In genomic region chr16:9836118-9836736, GRCh38 we compare ENCODE assay signal across 12 cellular contexts.
DNase-seq lines count a peak whose midpoint lies in the region; ATAC-seq, FAIRE-seq and TF ChIP-seq lines count a peak whose summit lies in the region.
"Had no signal": no experiment of that assay in that cellular context is flagged by ENCODE, and none has a peak within 500 bp of the region (broad histone marks: within the 10 kb centered on the region; RNA-seq: fewer than 3 reads in every experiment).

No MANE protein-coding gene starts in this region.

- H3F3A ChIP-seq in neural cell (ENCODE audit: insufficient read depth, low read length, poor library complexity, severe bottlenecking): no peaks in the 10 kb centered on the region

- no peaks in the 10 kb centered on the region for H3K9me2 ChIP-seq in neural cell (ENCODE audit: insufficient read depth, low read length)

- H3K9me3 ChIP-seq in neural cell (ENCODE audit: low read length): no peaks in the 10 kb centered on the region

- TF ChIP-seq RAD21 in neural cell (conservative IDR thresholded peaks at IDR 0.05): no peak

- H3K4me3 Mint-ChIP-seq in activated CD8-positive, alpha-beta memory T cell treated with anti-CD3 and anti-CD28 coated beads, Interleukin-2, amount 10 ng/mL, durations not matched to agents 7 days and 5 days: no peak overlapping the region

- H3K79me2 ChIP-seq in neural cell (replicated peaks; ENCODE audit: insufficient read depth, low read length): no peaks in the 10 kb centered on the region

- no peaks in the 10 kb centered on the region for H3K4me1 Mint-ChIP-seq in activated CD8-positive, alpha-beta memory T cell treated with anti-CD3 and anti-CD28 coated beads, Interleukin-2, amount 10 ng/mL, durations not matched to agents 7 days and 5 days

- no peaks in the 10 kb centered on the region for H3K27me3 Mint-ChIP-seq in activated CD8-positive, alpha-beta memory T cell treated with anti-CD3 and anti-CD28 coated beads, Interleukin-2, amount 10 ng/mL, durations not matched to agents 7 days and 5 days

- no peaks in the 10 kb centered on the region for H4K20me1 ChIP-seq in neural cell (ENCODE audit: insufficient read depth)

- no peaks in the 10 kb centered on the region for H3K36me3 ChIP-seq in neural cell (ENCODE audit: insufficient read depth, low read length)

- no peak for TF ChIP-seq CTCF in NB4 (IDR thresholded peaks at IDR 0.05; ENCODE audit: low read depth, low read length)
- no peak for TF ChIP-seq CTCF in choroid plexus epithelial cell (conservative IDR thresholded peaks at IDR 0.05; ENCODE audit: low read depth, low read length)
- TF ChIP-seq CTCF in neural cell (IDR thresholded peaks at IDR 0.05; ENCODE audit: poor library complexity, severe bottlenecking): no peak

- ATAC-seq in GM19035 (IDR thresholded peaks at IDR 0.05; ENCODE audit: unreplicated experiment): no peak
- no peak for ATAC-seq in GM18868 (IDR thresholded peaks at IDR 0.05; ENCODE audit: unreplicated experiment)
- no peak for ATAC-seq in activated CD8-positive, alpha-beta memory T cell treated with anti-CD3 and anti-CD28 coated beads, Interleukin-2, amount 10 ng/mL, durations not matched to agents 7 days and 5 days

- CTCF ChIA-PET in activated CD8-positive, alpha-beta memory T cell treated with anti-CD3 and anti-CD28 coated beads, Interleukin-2, amount 10 ng/mL, durations not matched to agents 7 days and 5 days (lab: Charles Lee): no interaction called here

- H3K36me3 Mint-ChIP-seq in activated CD8-positive, alpha-beta memory T cell treated with anti-CD3 and anti-CD28 coated beads, Interleukin-2, amount 10 ng/mL, durations not matched to agents 7 days and 5 days: no peaks in the 10 kb centered on the region

- no peaks in the 10 kb centered on the region for H3K27me3 ChIP-seq in neural cell (ENCODE audit: insufficient read depth, low read depth, low read length)

- no peak overlapping the region for H2AFZ ChIP-seq in neural cell (ENCODE audit: low read depth, low read length)

- H3K4me2 ChIP-seq in neural cell (ENCODE audit: low read length): no peak overlapping the region

- H3K27ac Mint-ChIP-seq in activated CD8-positive, alpha-beta memory T cell treated with anti-CD3 and anti-CD28 coated beads, Interleukin-2, amount 10 ng/mL, durations not matched to agents 7 days and 5 days: no peak overlapping the region

- H3K9me3 Mint-ChIP-seq in activated CD8-positive, alpha-beta memory T cell treated with anti-CD3 and anti-CD28 coated beads, Interleukin-2, amount 10 ng/mL, durations not matched to agents 7 days and 5 days (ENCODE audit: low read depth): peaks cover 3% of the 10 kb centered on the region

- TF ChIP-seq EP300 in neural cell (conservative IDR thresholded peaks at IDR 0.05; ENCODE audit: poor library complexity, severe bottlenecking): no peak

- no peak overlapping the region for H3K9ac ChIP-seq in neural cell (ENCODE audit: low read length)

- peak; percentile 45 for FAIRE-seq in GM12891 (lab: Jason Lieb, UNC)

- no peak overlapping the region for H3K4me3 ChIP-seq in NB4 (ENCODE audit: low read depth, low read length)
- H3K4me3 ChIP-seq in choroid plexus epithelial cell (ENCODE audit: low read depth, low read length): no peak overlapping the region
- H3K4me3 ChIP-seq in neural cell (ENCODE audit: low read length): no peak overlapping the region
- H3K4me3 ChIP-seq: coronary artery had no signal

- no peak overlapping the region for H3K27ac ChIP-seq in neural cell (ENCODE audit: low read length)
- H3K27ac ChIP-seq: coronary artery, VCaP had no signal

- DNase-seq in GM12891 (ENCODE audit: insufficient read length, low spot score) (no peak), NB4 (ENCODE audit: low read depth) (peak; percentile 22), choroid plexus epithelial cell (ENCODE audit: low read depth) (peak; percentile 7), NCI-H1417 treated with DMSO at 0.1 percent for 48 hours (lab: John Stamatoyannopoulos, UW) (no peak)
- no peak for DNase-seq in activated CD8-positive, alpha-beta memory T cell treated with anti-CD3 and anti-CD28 coated beads, Interleukin-2, amount 10 ng/mL, durations not matched to agents 7 days and 5 days
- DNase-seq: DMS153; stimulated activated CD4-positive, alpha-beta T cell treated with anti-CD3 and anti-CD28 coated beads, Interleukin-12 subunit alpha, Interleukin-12 subunit beta, amount 100 ng/mL, for 4 hours had no signal

- no peak for TF ChIP-seq POLR2A in GM12891 (IDR thresholded peaks at IDR 0.05; ENCODE audit: low read depth, low read length)
- TF ChIP-seq POLR2A in NB4 (IDR thresholded peaks at IDR 0.05; ENCODE audit: extremely low read depth, insufficient read length): no peak

TF ChIP-seq in GM12891, 5 proteins besides CTCF, POLR2A, EP300 and RAD21:
- TF ChIP-seq POU2F2 (IDR thresholded peaks at IDR 0.05; ENCODE audit: low read depth, low read length): no peak
- no peak for TF ChIP-seq TAF1 (IDR thresholded peaks at IDR 0.05; ENCODE audit: low read depth, low read length)
- TF ChIP-seq SPI1 (IDR thresholded peaks at IDR 0.05; ENCODE audit: low read depth, low read length): no peak
- no peak for TF ChIP-seq POLR2AphosphoS5 (IDR thresholded peaks at IDR 0.05; ENCODE audit: low read depth, low read length)
- TF ChIP-seq PAX5 (IDR thresholded peaks at IDR 0.05; ENCODE audit: insufficient read depth, low read length, severe bottlenecking): no peak

TF ChIP-seq in neural cell, 6 proteins besides CTCF, POLR2A, EP300 and RAD21:
- no peak for TF ChIP-seq TAF1 (IDR thresholded peaks at IDR 0.05; ENCODE audit: low read depth)
- TF ChIP-seq, protein P1, sequence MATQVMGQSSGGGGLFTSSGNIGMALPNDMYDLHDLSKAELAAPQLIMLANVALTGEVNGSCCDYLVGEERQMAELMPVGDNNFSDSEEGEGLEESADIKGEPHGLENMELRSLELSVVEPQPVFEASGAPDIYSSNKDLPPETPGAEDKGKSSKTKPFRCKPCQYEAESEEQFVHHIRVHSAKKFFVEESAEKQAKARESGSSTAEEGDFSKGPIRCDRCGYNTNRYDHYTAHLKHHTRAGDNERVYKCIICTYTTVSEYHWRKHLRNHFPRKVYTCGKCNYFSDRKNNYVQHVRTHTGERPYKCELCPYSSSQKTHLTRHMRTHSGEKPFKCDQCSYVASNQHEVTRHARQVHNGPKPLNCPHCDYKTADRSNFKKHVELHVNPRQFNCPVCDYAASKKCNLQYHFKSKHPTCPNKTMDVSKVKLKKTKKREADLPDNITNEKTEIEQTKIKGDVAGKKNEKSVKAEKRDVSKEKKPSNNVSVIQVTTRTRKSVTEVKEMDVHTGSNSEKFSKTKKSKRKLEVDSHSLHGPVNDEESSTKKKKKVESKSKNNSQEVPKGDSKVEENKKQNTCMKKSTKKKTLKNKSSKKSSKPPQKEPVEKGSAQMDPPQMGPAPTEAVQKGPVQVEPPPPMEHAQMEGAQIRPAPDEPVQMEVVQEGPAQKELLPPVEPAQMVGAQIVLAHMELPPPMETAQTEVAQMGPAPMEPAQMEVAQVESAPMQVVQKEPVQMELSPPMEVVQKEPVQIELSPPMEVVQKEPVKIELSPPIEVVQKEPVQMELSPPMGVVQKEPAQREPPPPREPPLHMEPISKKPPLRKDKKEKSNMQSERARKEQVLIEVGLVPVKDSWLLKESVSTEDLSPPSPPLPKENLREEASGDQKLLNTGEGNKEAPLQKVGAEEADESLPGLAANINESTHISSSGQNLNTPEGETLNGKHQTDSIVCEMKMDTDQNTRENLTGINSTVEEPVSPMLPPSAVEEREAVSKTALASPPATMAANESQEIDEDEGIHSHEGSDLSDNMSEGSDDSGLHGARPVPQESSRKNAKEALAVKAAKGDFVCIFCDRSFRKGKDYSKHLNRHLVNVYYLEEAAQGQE (IDR thresholded peaks at IDR 0.05; ENCODE audit: borderline replicate concordance): peak; percentile 49
TF ChIP-seq in neural cell: peak in this region for 1.

Comparison
In these comparisons a context has a peak if more than half of its experiments do, and no peak if none do; other contexts are left out.
1. DNase-seq: peak in NB4 (single experiment) and choroid plexus epithelial cell (single experiment); none in GM12891 (single experiment), activated CD8-positive, alpha-beta memory T cell treated with anti-CD3 and anti-CD28 coated beads, Interleukin-2, amount 10 ng/mL, durations not matched to agents 7 days and 5 days (single experiment) and NCI-H1417 treated with DMSO at 0.1 percent for 48 hours (single experiment).